ENCODE assay signal across 12 cellular contexts in genomic region chr19:6723738-6724137, GRCh38. TPM values are rescaled to one million over a fixed set of nuclear protein-coding genes. Genes with fewer than 3 reads are reported as not detected.
DNase-seq lines count a peak whose midpoint lies in the region; ATAC-seq and TF ChIP-seq lines count a peak whose summit lies in the region.
"Had no signal": no experiment of that assay in that cellular context is flagged by ENCODE, and none has a peak within 500 bp of the region (broad histone marks: within the 10 kb centered on the region; RNA-seq: fewer than 3 reads in every experiment).

No MANE protein-coding gene starts in this region.

- H3K4me1 Mint-ChIP-seq in Caco-2 (ENCODE audit: low read depth, unreplicated experiment) (peaks cover 12% of the 10 kb centered on the region), endothelial cell (ENCODE audit: unreplicated experiment) (peaks cover 24% of the 10 kb centered on the region)

- no peaks in the 10 kb centered on the region for H3K27me3 ChIP-seq in Caco-2 (replicated peaks; ENCODE audit: control insufficient read depth, insufficient read depth, low read length)
- H3K27me3 ChIP-seq in PC-9 (ENCODE audit: insufficient read depth, low read depth) = no peaks in the 10 kb centered on the region
- H3K27me3 ChIP-seq in gastroesophageal sphincter = peaks cover 13% of the 10 kb centered on the region
- no peaks in the 10 kb centered on the region for H3K27me3 ChIP-seq in prostate gland (replicated peaks; ENCODE audit: insufficient read depth)

- H3K79me2 ChIP-seq in PC-9 (ENCODE audit: low read depth) = peaks cover 15% of the 10 kb centered on the region

- CTCF ChIA-PET in Caco-2 (lab: Charles Lee) (no interaction called here), PC-9 (lab: Charles Lee) (no interaction called here)

- H3K27me3 Mint-ChIP-seq in Caco-2 (ENCODE audit: insufficient read depth, unreplicated experiment) = no peaks in the 10 kb centered on the region
- H3K27me3 Mint-ChIP-seq in endothelial cell (ENCODE audit: unreplicated experiment) = peaks cover 10% of the 10 kb centered on the region

- H3K27ac Mint-ChIP-seq in Caco-2 (ENCODE audit: unreplicated experiment) (peak overlapping the region; percentile 68), endothelial cell (ENCODE audit: unreplicated experiment) (no peak overlapping the region)

- H3F3A ChIP-seq in PC-9 (ENCODE audit: insufficient read depth, low read depth) = peaks cover 26% of the 10 kb centered on the region

- TF ChIP-seq POLR2A in gastroesophageal sphincter (IDR thresholded peaks at IDR 0.05) (no peak), prostate gland (IDR thresholded peaks at IDR 0.05) (no peak)

- H3K27ac ChIP-seq in PC-9 (peak overlapping the region; percentile 68), gastroesophageal sphincter (peak overlapping the region in 3 of 4 donors; percentile 64 to 67 (median 67)), prostate gland (peak overlapping the region; percentile 52 to 61)

- TF ChIP-seq EP300 in gastroesophageal sphincter (IDR thresholded peaks at IDR 0.05) = no peak

- no peak for TF ChIP-seq CTCF in Caco-2 (IDR thresholded peaks at IDR 0.05; ENCODE audit: insufficient read depth in 1 of 2, low read depth in 1 of 2, low read length in 1 of 2, severe bottlenecking in 1 of 2, unreplicated experiment in 1 of 2)
- TF ChIP-seq CTCF in PC-9 (conservative IDR thresholded peaks at IDR 0.05) = no peak
- no peak for TF ChIP-seq CTCF in gastroesophageal sphincter (IDR thresholded peaks at IDR 0.05)
- no peak for TF ChIP-seq CTCF in prostate gland (IDR thresholded peaks at IDR 0.05)
- TF ChIP-seq CTCF in endothelial cell (IDR thresholded peaks at IDR 0.05; ENCODE audit: unreplicated experiment) = no peak

- no TSS peak for BruUV-seq in Caco-2 (replicated peaks; lab: Mats Ljungman, UMichigan)
- no TSS peak for BruUV-seq in PC-9 (replicated peaks; lab: Mats Ljungman, UMichigan)

- H3K36me3 Mint-ChIP-seq in Caco-2 (ENCODE audit: insufficient read depth, unreplicated experiment) (no peaks in the 10 kb centered on the region), endothelial cell (ENCODE audit: low read depth, unreplicated experiment) (peaks cover 6% of the 10 kb centered on the region)

- no peaks in the 10 kb centered on the region for H3K9me3 ChIP-seq in Caco-2
- H3K9me3 ChIP-seq in PC-9 (ENCODE audit: insufficient read depth, low read depth) = no peaks in the 10 kb centered on the region
- no peaks in the 10 kb centered on the region for H3K9me3 ChIP-seq in gastroesophageal sphincter
- no peaks in the 10 kb centered on the region for H3K9me3 ChIP-seq in prostate gland

- intact Hi-C loops in Caco-2 (cut with micrococcal nuclease; ENCODE audit: unreplicated experiment) (no loop called here), PC-9 (cut with micrococcal nuclease; ENCODE audit: unreplicated experiment) (no loop called here), prostate gland (cut with DNase I) (no loop called here)

- no peaks in the 10 kb centered on the region for H3K9me2 ChIP-seq in PC-9 (ENCODE audit: insufficient read depth)

- H3K4me3 ChIP-seq in Caco-2 (ENCODE audit: low read depth, low read length) (no peak overlapping the region), PC-9 (no peak overlapping the region), gastroesophageal sphincter (no peak overlapping the region), prostate gland (no peak overlapping the region)

- H3K4me2 ChIP-seq in PC-9 = peak overlapping the region; percentile 60; the same call in 1 of the 2 replicates

- DNase-seq in Caco-2 = no peak
- peak in 1 of 2 experiments; percentile 44 for DNase-seq in PC-9
- no peak for DNase-seq in prostate gland (ENCODE audit: low spot score)
- no peak for DNase-seq in mucosa of gallbladder (ENCODE audit: low spot score)
- DNase-seq in NCI-H345 (lab: John Stamatoyannopoulos, UW) = no peak
- DNase-seq in endothelial cell (ENCODE audit: low spot score) = no peak
- DNase-seq: activated effector memory CD4-positive, alpha-beta T cell treated with Interleukin-2 at 50 U/mL for 16 hours; NCI-H2081; SHP77 had no signal

- ATAC-seq in gastroesophageal sphincter = no peak
- ATAC-seq in GM19023 (IDR thresholded peaks at IDR 0.05; ENCODE audit: unreplicated experiment) = no peak

- no peak overlapping the region for H2AFZ ChIP-seq in PC-9

- H4K20me1 ChIP-seq in PC-9 (ENCODE audit: insufficient read depth) = no peaks in the 10 kb centered on the region

- POLR2A ChIA-PET in Caco-2 (lab: Charles Lee) = interaction anchor here (0.7 kb wide), 1 partner anchor 386 kb away, joined by 6 read pairs; no protein-coding TSS in a partner anchor
- POLR2A ChIA-PET in PC-9 (lab: Charles Lee; ENCODE audit: unreplicated experiment) = no interaction called here

- H3K9me3 Mint-ChIP-seq in Caco-2 (ENCODE audit: unreplicated experiment) (no peaks in the 10 kb centered on the region), endothelial cell (ENCODE audit: unreplicated experiment) (peaks cover 7% of the 10 kb centered on the region)

- WGBS in gastroesophageal sphincter (ENCODE audit: low coverage in 1 of 2), 2 donors = 38 to 69% methylated on average over 1 to 5 of the region's 5 CpGs
- WGBS in prostate gland = 63% methylated on average over 5 of the region's 5 CpGs

- H3K4me3 Mint-ChIP-seq in Caco-2 (ENCODE audit: unreplicated experiment) (no peak overlapping the region), endothelial cell (ENCODE audit: unreplicated experiment) (no peak overlapping the region)

- H3K36me3 ChIP-seq in Caco-2 (ENCODE audit: control insufficient read depth, insufficient read depth, low read length) = no peaks in the 10 kb centered on the region
- no peaks in the 10 kb centered on the region for H3K36me3 ChIP-seq in PC-9 (ENCODE audit: low read depth)
- no peaks in the 10 kb centered on the region for H3K36me3 ChIP-seq in gastroesophageal sphincter
- no peaks in the 10 kb centered on the region for H3K36me3 ChIP-seq in prostate gland

- H3K4me1 ChIP-seq in Caco-2 (peaks cover 11% of the 10 kb centered on the region), PC-9 (replicated peaks; ENCODE audit: insufficient read depth) (peaks cover 47% of the 10 kb centered on the region), gastroesophageal sphincter (peaks cover 0 to 23% (median 5%) of the 10 kb centered on the region in 3 donors), prostate gland (replicated peaks) (no peaks in the 10 kb centered on the region)

RNA-seq across cellular contexts. Expression of gene C3, which starts 3.3 kb away (rescaled TPM):
- 19.3 and 21.7 TPM in 2 replicates for total RNA-seq in Caco-2 (2022)
- total RNA-seq in PC-9 (2021) = 130 and 132 TPM in 2 replicates
- total RNA-seq in gastroesophageal sphincter = 100 to 1,000 TPM; 246 to 757 (median 594) TPM
- total RNA-seq in prostate gland = 100 to 1,000 TPM in 1 of 2 donors, 10 to 100 TPM in 1; 95.1 to 165 TPM
- 486 TPM for total RNA-seq in mucosa of gallbladder
- total RNA-seq in endothelial cell (ENCODE audit: unreplicated experiment) = not detected

RNA-seq across cellular contexts. Expression of gene GPR108, which starts 13.6 kb away (rescaled TPM):
- total RNA-seq in Caco-2 (2022) = 48.9 and 53.6 TPM in 2 replicates
- 58.3 and 66.8 TPM in 2 replicates for total RNA-seq in PC-9 (2021)
- 10 to 100 TPM; 44.0 to 68.8 (median 60.1) TPM for total RNA-seq in gastroesophageal sphincter
- total RNA-seq in prostate gland = 10 to 100 TPM; 62.7 to 98.0 TPM
- total RNA-seq in mucosa of gallbladder = 137 TPM
- total RNA-seq in endothelial cell (ENCODE audit: unreplicated experiment) = 69.1 TPM

RNA-seq across cellular contexts. Expression of gene TRIP10, which starts 15.7 kb away (rescaled TPM):
- total RNA-seq in Caco-2 (2022) (106 and 107 TPM in 2 replicates), PC-9 (2021) (84.3 and 104 TPM in 2 replicates), gastroesophageal sphincter (100 to 1,000 TPM in 3 of 4 donors, 10 to 100 TPM in 1; 94.1 to 129 (median 104) TPM), prostate gland (10 to 100 TPM; 37.0 to 74.2 TPM), mucosa of gallbladder (68.9 TPM), endothelial cell (ENCODE audit: unreplicated experiment) (42.8 TPM)

RNA-seq across cellular contexts. Expression of gene SH2D3A, which starts 43.5 kb away (rescaled TPM):
- 20.5 and 24.5 TPM in 2 replicates for total RNA-seq in Caco-2 (2022)
- total RNA-seq in PC-9 (2021) = 43.3 and 43.4 TPM in 2 replicates
- total RNA-seq in gastroesophageal sphincter = 1 to 10 TPM in 2 of 4 donors, under 1 TPM in 1, not detected in 1; 0.78 to 5.8 (median 1.7) TPM
- total RNA-seq in prostate gland = 10 to 100 TPM; 35.5 to 45.1 TPM
- 28.2 TPM for total RNA-seq in mucosa of gallbladder
- total RNA-seq in endothelial cell (ENCODE audit: unreplicated experiment) = 1.5 TPM
- total RNA-seq: myocyte had no signal

RNA-seq across cellular contexts. Expression of gene VAV1, which starts 48.8 kb away (rescaled TPM):
- total RNA-seq in Caco-2 (2022) (not detected in 2 replicates), PC-9 (2021) (7.5 and 8.2 TPM in 2 replicates), gastroesophageal sphincter (1 to 10 TPM; 2.3 to 7.8 (median 5.7) TPM), prostate gland (1 to 10 TPM; 3.6 to 4.8 TPM), mucosa of gallbladder (12.7 TPM), endothelial cell (ENCODE audit: unreplicated experiment) (not detected)
- total RNA-seq: myocyte had no signal

Comparison
In these comparisons a context has a peak if more than half of its experiments do, and no peak if none do; other contexts are left out.
1. RNA of gene C3, which starts 3.3 kb away (total RNA-seq): 246 to 757 TPM in gastroesophageal sphincter, 486 TPM in mucosa of gallbladder (single experiment), 95.1 to 165 TPM in prostate gland, 130 to 132 TPM in PC-9 and 19.3 to 21.7 TPM in Caco-2; not detected in endothelial cell (single experiment); every median in the first group is over 10 times any median in the second.
2. Peak in every context shown above with its lines, with median percentiles within 50 percentile points of each other: H3K27ac ChIP-seq.